ENCODE assay signal across 26 cellular contexts in genomic region chr19:55315956-55316525, GRCh38. TPM values are rescaled to one million over a fixed set of nuclear protein-coding genes. Genes with fewer than 3 reads are reported as not detected.
"Had no signal": no experiment of that assay in that cellular context is flagged by ENCODE, and none has a peak within 500 bp of the region (broad histone marks: within the 10 kb centered on the region; RNA-seq: fewer than 3 reads in every experiment).

No MANE protein-coding gene starts in this region.

- H3K36me3 Mint-ChIP-seq: activated naive CD8-positive, alpha-beta T cell treated with anti-CD3 and anti-CD28 coated beads for 36 hours; WTC11 had no signal

- H3K27me3 ChIP-seq: brain microvascular endothelial cell had no signal

- H3K36me3 ChIP-seq: brain microvascular endothelial cell had no signal

- ATAC-seq: activated T-cell treated with anti-CD3 and anti-CD28 coated beads, Interleukin-2, amount 50 U/mL, for 4 hours; PC-3; T-helper 17 cell; WTC11 had no signal

- H3K4me3 Mint-ChIP-seq: activated CD4-positive, alpha-beta T cell treated with anti-CD3 and anti-CD28 coated beads, Interleukin-2, amount 10 ng/mL, durations not matched to agents 24 days and 14 days; activated naive CD4-positive, alpha-beta T cell treated with anti-CD3 and anti-CD28 coated beads for 36 hours; activated naive CD8-positive, alpha-beta T cell treated with anti-CD3 and anti-CD28 coated beads for 36 hours; activated T-cell treated with anti-CD3 and anti-CD28 coated beads, Interleukin-2, amount 50 U/mL, for 4 hours; T-helper 17 cell; WTC11 had no signal

- H3K27me3 Mint-ChIP-seq: activated CD4-positive, alpha-beta T cell treated with anti-CD3 and anti-CD28 coated beads, Interleukin-2, amount 10 ng/mL, durations not matched to agents 24 days and 14 days; activated naive CD8-positive, alpha-beta T cell treated with anti-CD3 and anti-CD28 coated beads for 36 hours; T-helper 17 cell had no signal

- H3K4me1 Mint-ChIP-seq: activated naive CD8-positive, alpha-beta T cell treated with anti-CD3 and anti-CD28 coated beads for 36 hours had no signal

- H3K27ac Mint-ChIP-seq: activated CD4-positive, alpha-beta T cell treated with anti-CD3 and anti-CD28 coated beads, Interleukin-2, amount 10 ng/mL, durations not matched to agents 24 days and 14 days; activated naive CD4-positive, alpha-beta T cell treated with anti-CD3 and anti-CD28 coated beads for 36 hours; activated naive CD8-positive, alpha-beta T cell treated with anti-CD3 and anti-CD28 coated beads for 36 hours; T-helper 17 cell; WTC11 had no signal

- DNase-seq: activated CD4-positive, alpha-beta T cell treated with anti-CD3 and anti-CD28 coated beads, Interleukin-2, amount 10 ng/mL, durations not matched to agents 24 days and 14 days; activated CD4-positive, alpha-beta T cell treated with anti-CD3 and anti-CD28 coated beads, Interleukin-2, amount 50 U/mL, for 48 hours; activated CD4-positive, CD25-positive, alpha-beta regulatory T cell treated with anti-CD3 and anti-CD28 coated beads, Interleukin-2, amount 50 U/mL, for 72 hours; activated CD8-positive, alpha-beta memory T cell treated with anti-CD3 and anti-CD28 coated beads for 24 hours; activated effector memory CD4-positive, alpha-beta T cell treated with anti-CD3 and anti-CD28 coated beads, Interleukin-2, amount 50 U/mL, for 16 hours; activated naive CD4-positive, alpha-beta T cell treated with anti-CD3 and anti-CD28 coated beads for 36 hours; activated naive CD8-positive, alpha-beta T cell treated with anti-CD3 and anti-CD28 coated beads for 36 hours; activated T-cell treated with anti-CD3 and anti-CD28 coated beads, Interleukin-2, amount 50 U/mL, for 4 hours; brain microvascular endothelial cell; KG1; NCI-H1105; NCI-H1436; NCI-H1694 treated with DMSO at 0.1 percent for 48 hours; NCI-H2029 treated with DMSO at 0.1 percent for 48 hours; NCI-H446; NCI-H524; PC-3; SHP77 treated with DMSO at 0.1 percent for 48 hours; T-helper 17 cell; T-helper 9 cell had no signal

- H3K27ac ChIP-seq: brain microvascular endothelial cell had no signal

- FAIRE-seq: RCC 7860 had no signal

- H3K9me3 Mint-ChIP-seq: activated CD4-positive, alpha-beta T cell treated with anti-CD3 and anti-CD28 coated beads, Interleukin-2, amount 10 ng/mL, durations not matched to agents 24 days and 14 days; activated naive CD4-positive, alpha-beta T cell treated with anti-CD3 and anti-CD28 coated beads for 36 hours; activated naive CD8-positive, alpha-beta T cell treated with anti-CD3 and anti-CD28 coated beads for 36 hours; activated T-cell treated with anti-CD3 and anti-CD28 coated beads, Interleukin-2, amount 50 U/mL, for 4 hours; WTC11 had no signal

RNA-seq across cellular contexts. Expression of gene TMEM150B, which starts 9.1 kb away (rescaled TPM):
- total RNA-seq: activated naive CD4-positive, alpha-beta T cell treated with anti-CD3 and anti-CD28 coated beads for 36 hours; activated naive CD8-positive, alpha-beta T cell treated with anti-CD3 and anti-CD28 coated beads for 36 hours; activated T-cell treated with anti-CD3 and anti-CD28 coated beads, Interleukin-2, amount 50 U/mL, for 4 hours; LHCN-M2; M059J; PC-3; SK-MEL-5 had no signal

RNA-seq across cellular contexts. Expression of gene COX6B2, which starts 38.5 kb away (rescaled TPM):
- total RNA-seq: activated naive CD8-positive, alpha-beta T cell treated with anti-CD3 and anti-CD28 coated beads for 36 hours; activated T-cell treated with anti-CD3 and anti-CD28 coated beads, Interleukin-2, amount 50 U/mL, for 4 hours; cardiac septum; LHCN-M2 had no signal
